10 cellular contexts compared by ENCODE assay signal in the genomic region with DNA sequence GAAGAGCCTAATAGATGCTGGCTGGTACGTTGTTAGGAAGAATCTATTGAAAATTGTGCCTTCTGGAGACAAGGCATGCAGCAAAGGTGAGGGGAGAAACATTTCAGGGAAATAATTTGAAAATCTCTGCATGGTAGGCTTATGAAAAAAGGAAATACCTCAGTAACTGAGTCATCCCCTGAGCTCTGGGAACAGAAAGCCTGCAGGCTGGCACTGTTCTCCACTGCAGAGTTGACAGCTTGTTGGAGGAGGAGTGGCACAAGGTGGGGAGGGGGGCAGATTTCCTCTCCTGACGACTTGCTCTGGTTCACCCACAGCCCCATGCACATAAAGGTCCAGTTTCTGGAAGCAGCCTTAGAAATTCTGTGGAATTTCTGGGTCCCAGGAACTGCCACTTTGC.
DNase-seq lines count a peak whose midpoint lies in the region; ATAC-seq and TF ChIP-seq lines count a peak whose summit lies in the region.
"Had no signal": no experiment of that assay in that cellular context is flagged by ENCODE, and none has a peak within 500 bp of the region (broad histone marks: within the 10 kb centered on the region; RNA-seq: fewer than 3 reads in every experiment).

No MANE protein-coding gene starts in this region.

- no peak overlapping the region for H3K27ac Mint-ChIP-seq in activated CD4-positive, alpha-beta memory T cell treated with anti-CD3 and anti-CD28 coated beads for 36 hours

- 65 to 73% methylated on average over 2 of the region's 2 CpGs for WGBS in testis, 2 donors

- no peak for TF ChIP-seq POLR2A in testis (IDR thresholded peaks at IDR 0.05)

- H3K9me3 Mint-ChIP-seq in activated CD4-positive, alpha-beta memory T cell treated with anti-CD3 and anti-CD28 coated beads for 36 hours, result no peaks in the 10 kb centered on the region

- DNase-seq in HS-27A (ENCODE audit: low read depth), result peak; percentile 85
- peak in 1 of 2 donors; percentile 78 for DNase-seq in ascending aorta (ENCODE audit: low spot score in 2 of 2)
- DNase-seq in head of caudate nucleus, result peak in 32 of 42 donors; percentile 32 to 87 (median 60)
- DNase-seq in thoracic aorta (ENCODE audit: low spot score), result no peak
- DNase-seq in testis, result no peak
- DNase-seq in activated T-cell treated with anti-CD3 and anti-CD28 coated beads, Interleukin-2, amount 50 U/mL, for 48 hours, result no peak
- DNase-seq in activated CD4-positive, alpha-beta memory T cell treated with anti-CD3 and anti-CD28 coated beads for 36 hours, result no peak
- DNase-seq: stimulated activated CD4-positive, alpha-beta T cell treated with anti-CD3 and anti-CD28 coated beads, Interleukin-1b, Interleukin-23, amount 100 ng/mL, for 48 hours; transverse colon had no signal

- no peaks in the 10 kb centered on the region for H3K36me3 Mint-ChIP-seq in activated CD4-positive, alpha-beta memory T cell treated with anti-CD3 and anti-CD28 coated beads for 36 hours

- H3K4me1 Mint-ChIP-seq in activated CD4-positive, alpha-beta memory T cell treated with anti-CD3 and anti-CD28 coated beads for 36 hours (ENCODE audit: low read depth), result no peaks in the 10 kb centered on the region

- H3K9me3 ChIP-seq in ascending aorta (no peaks in the 10 kb centered on the region), thoracic aorta (no peaks in the 10 kb centered on the region), testis (no peaks in the 10 kb centered on the region)
- H3K9me3 ChIP-seq: transverse colon had no signal

- no peak overlapping the region for H3K4me3 ChIP-seq in ascending aorta
- H3K4me3 ChIP-seq in thoracic aorta, result no peak overlapping the region
- H3K4me3 ChIP-seq in testis, result no peak overlapping the region
- H3K4me3 ChIP-seq: transverse colon had no signal

- H3K27me3 ChIP-seq in ascending aorta (no peaks in the 10 kb centered on the region), thoracic aorta (replicated peaks; ENCODE audit: insufficient read depth) (no peaks in the 10 kb centered on the region), testis (no peaks in the 10 kb centered on the region)

- peak; percentile 14 for ATAC-seq in thoracic aorta (ENCODE audit: insufficient number of reproducible peaks, low FRiP score, low read depth)
- no peak for ATAC-seq in GM18498 (IDR thresholded peaks at IDR 0.05; ENCODE audit: unreplicated experiment)

- H3K27me3 Mint-ChIP-seq in activated CD4-positive, alpha-beta memory T cell treated with anti-CD3 and anti-CD28 coated beads for 36 hours, result peaks cover 18% of the 10 kb centered on the region

- POLR2A ChIA-PET in activated CD4-positive, alpha-beta memory T cell treated with anti-CD3 and anti-CD28 coated beads for 36 hours (lab: Charles Lee), result no interaction called here

- peaks cover 11 to 37% of the 10 kb centered on the region in 2 donors for H3K4me1 ChIP-seq in ascending aorta
- H3K4me1 ChIP-seq in thoracic aorta (ENCODE audit: control insufficient read depth in 1 of 2, low read depth in 2 of 2), result peaks cover 23 to 67% of the 10 kb centered on the region in 2 donors
- H3K4me1 ChIP-seq in testis, result no peaks in the 10 kb centered on the region
- H3K4me1 ChIP-seq: transverse colon had no signal

- intact Hi-C loops in ascending aorta (cut with DNase I) (loop anchor here (2.0 to 10.0 kb wide), 6 partner anchors 15 to 885 kb away; a partner anchor contains a TSS), head of caudate nucleus (cut with DNase I) (loop anchor here (10.0 kb wide), 1 partner anchor 325 kb away; no protein-coding TSS in a partner anchor), testis (cut with DNase I; ENCODE audit: low total_unique reads) (no loop called here)
- intact Hi-C loops in activated CD4-positive, alpha-beta memory T cell treated with anti-CD3 and anti-CD28 coated beads for 36 hours (cut with micrococcal nuclease), result no loop called here

- no peak overlapping the region for H3K4me3 Mint-ChIP-seq in activated CD4-positive, alpha-beta memory T cell treated with anti-CD3 and anti-CD28 coated beads for 36 hours

- H3K27ac ChIP-seq in ascending aorta (peak overlapping the region; percentile 79 to 85), thoracic aorta (peak overlapping the region; percentile 69 to 87), testis (no peak overlapping the region)
- H3K27ac ChIP-seq: transverse colon had no signal

- H3K36me3 ChIP-seq in ascending aorta (no peaks in the 10 kb centered on the region), thoracic aorta (no peaks in the 10 kb centered on the region), testis (ENCODE audit: low read depth, missing control alignments) (no peaks in the 10 kb centered on the region)
- H3K36me3 ChIP-seq: transverse colon had no signal

- no peak for TF ChIP-seq CTCF in ascending aorta (IDR thresholded peaks at IDR 0.05)
- no peak for TF ChIP-seq CTCF in thoracic aorta (IDR thresholded peaks at IDR 0.05)
- no peak for TF ChIP-seq CTCF in testis (IDR thresholded peaks at IDR 0.05)

- CTCF ChIA-PET in activated CD4-positive, alpha-beta memory T cell treated with anti-CD3 and anti-CD28 coated beads for 36 hours (lab: Charles Lee), result no interaction called here

Comparison
In these comparisons a context has a peak if more than half of its experiments do, and no peak if none do; other contexts are left out.
1. DNase-seq: peak in HS-27A (single experiment) and head of caudate nucleus (32 of 42); none in thoracic aorta (single experiment), testis (single experiment), activated T-cell treated with anti-CD3 and anti-CD28 coated beads, Interleukin-2, amount 50 U/mL, for 48 hours (0 of 2) and activated CD4-positive, alpha-beta memory T cell treated with anti-CD3 and anti-CD28 coated beads for 36 hours (single experiment).
2. H3K27ac ChIP-seq: peak in ascending aorta (2 of 2) and thoracic aorta (2 of 2); none in testis (0 of 2).
3. intact Hi-C loops: an anchor here in ascending aorta (2.0 to 10.0 kb wide) and head of caudate nucleus (10.0 kb wide); none called in testis and activated CD4-positive, alpha-beta memory T cell treated with anti-CD3 and anti-CD28 coated beads for 36 hours.